22 cellular contexts compared by ENCODE assay signal in genomic region chr2:48668992-48669391, GRCh38. TPM values are rescaled to one million over a fixed set of nuclear protein-coding genes. Genes with fewer than 3 reads are reported as not detected.
DNase-seq lines count a peak whose midpoint lies in the region; ATAC-seq lines count a peak whose summit lies in the region.
"Had no signal": no experiment of that assay in that cellular context is flagged by ENCODE, and none has a peak within 500 bp of the region (broad histone marks: within the 10 kb centered on the region; RNA-seq: fewer than 3 reads in every experiment).

No MANE protein-coding gene starts in this region.

- ATAC-seq in GM19395 (IDR thresholded peaks at IDR 0.05; ENCODE audit: unreplicated experiment) (peak; percentile 93), HG02623 (IDR thresholded peaks at IDR 0.05; ENCODE audit: unreplicated experiment) (peak; percentile 87), HG03196 (IDR thresholded peaks at IDR 0.05; ENCODE audit: unreplicated experiment) (peak; percentile 95), HG03439 (IDR thresholded peaks at IDR 0.05; ENCODE audit: unreplicated experiment) (no peak)
- ATAC-seq in activated CD8-positive, alpha-beta memory T cell treated with anti-CD3 and anti-CD28 coated beads, Interleukin-2, amount 10 ng/mL, durations not matched to agents 7 days and 5 days, result no peak
- ATAC-seq: heart left ventricle, K562, SK-N-SH treated with all-trans-retinoic acid at 6 μM for 48 hours had no signal

- peak overlapping the region; percentile 34; the same call in 1 of the 2 replicates for H3K4me3 ChIP-seq in ACC112 (ENCODE audit: low read depth, low read length)
- H3K4me3 ChIP-seq: heart left ventricle, K562 had no signal

- no peaks in the 10 kb centered on the region for H3K27me3 ChIP-seq in ACC112 (ENCODE audit: insufficient read depth, low read length)
- H3K27me3 ChIP-seq: heart left ventricle had no signal

- CTCF ChIA-PET in activated CD8-positive, alpha-beta memory T cell treated with anti-CD3 and anti-CD28 coated beads, Interleukin-2, amount 10 ng/mL, durations not matched to agents 7 days and 5 days (lab: Charles Lee), result no interaction called here

- DNase-seq in activated CD8-positive, alpha-beta memory T cell treated with anti-CD3 and anti-CD28 coated beads, Interleukin-2, amount 10 ng/mL, durations not matched to agents 7 days and 5 days, result no peak
- no peak for DNase-seq in stimulated activated CD4-positive, alpha-beta T cell treated with anti-CD3 and anti-CD28 coated beads, Interleukin-2, amount 100 ng/mL, for 24 hours
- DNase-seq in cerebellar nuclear complex (lab: John Stamatoyannopoulos, UW), result no peak
- DNase-seq: 8988T; activated CD8-positive, alpha-beta memory T cell treated with anti-CD3 and anti-CD28 coated beads for 24 hours; activated gamma-delta T cell; CD4-positive, alpha-beta memory T cell; heart left ventricle; NCI-H1105; NCI-H2227 treated with DMSO at 0.1 percent for 48 hours had no signal

- H3K9me3 Mint-ChIP-seq in activated CD8-positive, alpha-beta memory T cell treated with anti-CD3 and anti-CD28 coated beads, Interleukin-2, amount 10 ng/mL, durations not matched to agents 7 days and 5 days (ENCODE audit: low read depth), result no peaks in the 10 kb centered on the region
- H3K9me3 Mint-ChIP-seq: dendritic cell treated with granulocyte-macrophage colony-stimulating factor and Interleukin-4, amounts not matched to agents 40 ng/mL and 50 ng/mL, for 4 days had no signal

- no peaks in the 10 kb centered on the region for H3K4me1 Mint-ChIP-seq in activated CD8-positive, alpha-beta memory T cell treated with anti-CD3 and anti-CD28 coated beads, Interleukin-2, amount 10 ng/mL, durations not matched to agents 7 days and 5 days
- H3K4me1 Mint-ChIP-seq: CD4-positive, alpha-beta memory T cell had no signal

- peaks cover 2% of the 10 kb centered on the region for H3K27me3 Mint-ChIP-seq in activated CD8-positive, alpha-beta memory T cell treated with anti-CD3 and anti-CD28 coated beads, Interleukin-2, amount 10 ng/mL, durations not matched to agents 7 days and 5 days
- H3K27me3 Mint-ChIP-seq: dendritic cell treated with granulocyte-macrophage colony-stimulating factor and Interleukin-4, amounts not matched to agents 40 ng/mL and 50 ng/mL, for 4 days had no signal

- H3K36me3 Mint-ChIP-seq in activated CD8-positive, alpha-beta memory T cell treated with anti-CD3 and anti-CD28 coated beads, Interleukin-2, amount 10 ng/mL, durations not matched to agents 7 days and 5 days, result no peaks in the 10 kb centered on the region
- H3K36me3 Mint-ChIP-seq: CD4-positive, alpha-beta memory T cell had no signal

- no peak overlapping the region for H3K4me3 Mint-ChIP-seq in activated CD8-positive, alpha-beta memory T cell treated with anti-CD3 and anti-CD28 coated beads, Interleukin-2, amount 10 ng/mL, durations not matched to agents 7 days and 5 days
- H3K4me3 Mint-ChIP-seq: CD4-positive, alpha-beta memory T cell; dendritic cell treated with granulocyte-macrophage colony-stimulating factor and Interleukin-4, amounts not matched to agents 40 ng/mL and 50 ng/mL, for 4 days; stimulated activated naive CD8-positive, alpha-beta T cell treated with anti-CD3 and anti-CD28 coated beads, Interleukin-15, Interleukin-2, amounts not matched to agents 100 ng/mL and 50 ng/mL, for 24 hours had no signal

- H3K27ac ChIP-seq in ACC112 (ENCODE audit: low read depth, low read length), result no peak overlapping the region
- H3K27ac ChIP-seq: heart left ventricle, VCaP had no signal

- H2AFZ ChIP-seq in ACC112 (ENCODE audit: low read length, unreplicated experiment), result no peak overlapping the region

- H3K36me3 ChIP-seq in ACC112 (ENCODE audit: insufficient read depth, low read length), result no peaks in the 10 kb centered on the region

- no peaks in the 10 kb centered on the region for H3K79me2 ChIP-seq in ACC112 (ENCODE audit: control insufficient read depth, insufficient read depth, low read length, unreplicated experiment)

- no peaks in the 10 kb centered on the region for H3K4me1 ChIP-seq in ACC112 (ENCODE audit: control insufficient read depth, insufficient read depth, low read length, unreplicated experiment)
- H3K4me1 ChIP-seq: heart left ventricle had no signal

- H3K27ac Mint-ChIP-seq in activated CD8-positive, alpha-beta memory T cell treated with anti-CD3 and anti-CD28 coated beads, Interleukin-2, amount 10 ng/mL, durations not matched to agents 7 days and 5 days, result no peak overlapping the region
- H3K27ac Mint-ChIP-seq: CD4-positive, alpha-beta memory T cell; dendritic cell treated with granulocyte-macrophage colony-stimulating factor and Interleukin-4, amounts not matched to agents 40 ng/mL and 50 ng/mL, for 4 days; stimulated activated naive CD8-positive, alpha-beta T cell treated with anti-CD3 and anti-CD28 coated beads, Interleukin-15, Interleukin-2, amounts not matched to agents 100 ng/mL and 50 ng/mL, for 24 hours had no signal

RNA-seq across cellular contexts. Expression of gene GTF2A1L, which starts 51.3 kb away (rescaled TPM):
- not detected for total RNA-seq in activated CD8-positive, alpha-beta memory T cell treated with anti-CD3 and anti-CD28 coated beads, Interleukin-2, amount 10 ng/mL, durations not matched to agents 7 days and 5 days
- total RNA-seq: astrocyte; CD4-positive, alpha-beta memory T cell; Daoy had no signal

Comparison
In these comparisons a context has a peak if more than half of its experiments do, and no peak if none do; other contexts are left out.
1. ATAC-seq: peak in GM19395 (single experiment), HG02623 (single experiment) and HG03196 (single experiment); none in HG03439 (single experiment) and activated CD8-positive, alpha-beta memory T cell treated with anti-CD3 and anti-CD28 coated beads, Interleukin-2, amount 10 ng/mL, durations not matched to agents 7 days and 5 days (single experiment).